ENCODE assay signal across 14 cellular contexts in the genomic region with DNA sequence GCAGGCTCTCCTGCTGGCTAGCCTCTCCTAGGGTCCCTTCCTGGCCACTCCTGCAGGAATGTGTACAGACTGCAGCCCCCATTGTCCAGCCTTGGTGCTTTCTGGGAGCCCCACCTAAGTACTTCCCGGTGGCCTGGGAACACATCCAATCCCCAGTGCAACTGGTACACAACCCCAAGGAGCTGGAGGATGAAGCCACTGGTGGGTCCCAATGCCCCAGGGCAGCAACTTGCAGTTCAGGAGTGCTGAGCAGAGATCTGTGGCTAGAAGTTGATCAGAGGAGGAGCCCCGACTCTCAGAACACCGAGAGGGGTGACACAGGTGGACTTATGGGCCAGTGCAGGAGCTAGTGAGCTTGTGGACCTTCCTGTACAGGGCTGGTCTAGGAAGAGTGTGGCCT.
"Had no signal": no experiment of that assay in that cellular context is flagged by ENCODE, and none has a peak within 500 bp of the region (broad histone marks: within the 10 kb centered on the region; RNA-seq: fewer than 3 reads in every experiment).

No MANE protein-coding gene starts in this region.

- H3K36me3 ChIP-seq: suprapubic skin, transverse colon, vagina had no signal

- H3K9me3 ChIP-seq: suprapubic skin, transverse colon, vagina had no signal

- H3K4me1 ChIP-seq: parathyroid adenoma, suprapubic skin, transverse colon, vagina had no signal

- DNase-seq: cortex of kidney; head of caudate nucleus; stimulated activated CD4-positive, alpha-beta T cell treated with anti-CD3 and anti-CD28 coated beads, Interleukin-15, amount 100 ng/mL, for 24 hours; stimulated activated CD4-positive, alpha-beta T cell treated with anti-CD3 and anti-CD28 coated beads, Interleukin-2, amount 100 ng/mL, for 48 hours; stimulated activated naive CD4-positive, alpha-beta T cell; stimulated activated naive CD8-positive, alpha-beta T cell treated with anti-CD3 and anti-CD28 coated beads, Interleukin-15, amount 100 ng/mL, for 72 hours; transverse colon had no signal

- ATAC-seq: left lobe of liver; natural killer cell treated with Interleukin-12 subunit alpha and Interleukin-12 subunit beta and Interleukin-15 and Interleukin-18, amount 100 ng/mL, for 72 hours; stimulated activated naive CD8-positive, alpha-beta T cell treated with anti-CD3 and anti-CD28 coated beads, Interleukin-15, amount 100 ng/mL, for 72 hours had no signal

- H3K27ac ChIP-seq: parathyroid adenoma, skin epidermis, suprapubic skin, transverse colon, vagina had no signal

- H3K27me3 ChIP-seq: suprapubic skin, transverse colon, vagina had no signal

- H3K4me3 ChIP-seq: lung, skin epidermis, suprapubic skin, transverse colon, vagina had no signal
